1 cellular context compared by ENCODE assay signal in genomic region chr19:49098795-49099194, GRCh38.
TF ChIP-seq lines count a peak whose summit lies in the region.

No MANE protein-coding gene starts in this region.

TF ChIP-seq in HepG2, 621 proteins besides CTCF, POLR2A, EP300 and RAD21:
- TF ChIP-seq ZNF121 (CRISPR knock-in tag; IDR thresholded peaks at IDR 0.05): no peak
- TF ChIP-seq PPARG (CRISPR knock-in tag; conservative IDR thresholded peaks at IDR 0.05): no peak
- no peak for TF ChIP-seq ERF (CRISPR knock-in tag; IDR thresholded peaks at IDR 0.05)
- no peak for TF ChIP-seq ZNF609 (CRISPR knock-in tag; IDR thresholded peaks at IDR 0.05; ENCODE audit: borderline replicate concordance)
- TF ChIP-seq RBM22 (optimal IDR thresholded peaks at IDR 0.05; ENCODE audit: low read length): peak; percentile 50
- no peak for TF ChIP-seq ZNF605 (CRISPR knock-in tag; IDR thresholded peaks at IDR 0.05)
- TF ChIP-seq ARNT2 (CRISPR knock-in tag; IDR thresholded peaks at IDR 0.05; ENCODE audit: low read depth): no peak
